In the genomic region with DNA sequence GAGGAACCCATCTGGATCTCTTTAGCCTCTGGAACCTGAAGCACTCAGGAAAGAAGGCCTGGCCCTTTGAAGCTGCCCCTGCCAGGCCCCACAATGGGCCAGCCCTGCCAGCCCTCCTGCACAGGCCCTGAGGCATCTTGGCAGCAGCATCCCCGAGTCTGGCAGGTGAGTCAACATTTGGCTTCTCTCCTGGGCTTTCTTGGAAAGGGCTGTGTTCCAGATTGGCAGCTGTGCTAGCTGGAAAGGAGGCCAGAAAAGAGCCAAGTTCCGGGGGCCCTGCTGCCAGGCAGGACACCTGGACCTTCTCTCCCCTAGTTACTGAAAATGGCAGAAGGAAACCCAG, we compare ENCODE assay signal across 8 cellular contexts.
DNase-seq lines count a peak whose midpoint lies in the region; ATAC-seq and TF ChIP-seq lines count a peak whose summit lies in the region.

No MANE protein-coding gene starts in this region.

- H3K27me3 Mint-ChIP-seq in CD4-positive, alpha-beta memory T cell, result peaks cover 1 to 2% of the 10 kb centered on the region in 2 donors

- CTCF ChIA-PET in CD4-positive, alpha-beta memory T cell (lab: Charles Lee; ENCODE audit: partially characterized antibody), result interaction anchor here (1.2 kb wide), 1 partner anchor 163 kb away, joined by 4 read pairs; no protein-coding TSS in a partner anchor

- H3K4me1 ChIP-seq in thoracic aorta (ENCODE audit: control insufficient read depth in 1 of 2, low read depth in 2 of 2), result peaks cover 10 to 30% of the 10 kb centered on the region in 2 donors
- peaks cover 9% of the 10 kb centered on the region for H3K4me1 ChIP-seq in CD4-positive, alpha-beta memory T cell (ENCODE audit: insufficient read depth, low read length)

- peaks cover 10 to 14% (median 13%) of the 10 kb centered on the region in 4 donors for H3K4me1 Mint-ChIP-seq in CD4-positive, alpha-beta memory T cell

- POLR2A ChIA-PET in CD4-positive, alpha-beta memory T cell (lab: Charles Lee; ENCODE audit: partially characterized antibody), result no interaction called here

- no peak overlapping the region for H3K4me3 Mint-ChIP-seq in CD4-positive, alpha-beta memory T cell

- H3K27ac ChIP-seq in thoracic aorta, result no peak overlapping the region
- H3K27ac ChIP-seq in CD4-positive, alpha-beta memory T cell (ENCODE audit: low read depth, low read length), result no peak overlapping the region

- DNase-seq in HPDE6-E6E7 (ENCODE audit: extremely low spot score) (peak; percentile 57), cardiac septum (ENCODE audit: low spot score) (peak; percentile 83), thoracic aorta (ENCODE audit: low spot score) (peak; percentile 33), posterior vena cava (ENCODE audit: low spot score) (no peak), inferior parietal cortex (ENCODE audit: extremely low spot score) (no peak)
- DNase-seq in stimulated activated CD4-positive, alpha-beta T cell treated with anti-CD3 and anti-CD28 coated beads, Interleukin-1b, Interleukin-23, amount 100 ng/mL, for 48 hours, result no peak
- no peak for DNase-seq in CD4-positive, alpha-beta memory T cell

- no peaks in the 10 kb centered on the region for H3K36me3 Mint-ChIP-seq in CD4-positive, alpha-beta memory T cell

- H3K36me3 ChIP-seq in thoracic aorta, result no peaks in the 10 kb centered on the region
- H3K36me3 ChIP-seq in CD4-positive, alpha-beta memory T cell (ENCODE audit: insufficient read depth, low read length), result no peaks in the 10 kb centered on the region

- peak overlapping the region in 1 of 7 donors; percentile 25 for H3K27ac Mint-ChIP-seq in CD4-positive, alpha-beta memory T cell

- no peak overlapping the region for H3K4me3 ChIP-seq in thoracic aorta
- H3K4me3 ChIP-seq in CD4-positive, alpha-beta memory T cell (ENCODE audit: low read length in 2 of 2), result no peak overlapping the region

- H3K27me3 ChIP-seq in thoracic aorta (replicated peaks; ENCODE audit: insufficient read depth), result no peaks in the 10 kb centered on the region
- H3K27me3 ChIP-seq in CD4-positive, alpha-beta memory T cell (ENCODE audit: insufficient read depth, low read length), result no peaks in the 10 kb centered on the region

- no peak for TF ChIP-seq CTCF in thoracic aorta (IDR thresholded peaks at IDR 0.05)

- no peaks in the 10 kb centered on the region for H3K9me3 ChIP-seq in thoracic aorta
- no peaks in the 10 kb centered on the region for H3K9me3 ChIP-seq in CD4-positive, alpha-beta memory T cell (ENCODE audit: control insufficient read depth in 1 of 2, low read length in 2 of 2)

- ATAC-seq in SK-N-SH treated with all-trans-retinoic acid at 6 μM for 48 hours (peak; percentile 99), thoracic aorta (ENCODE audit: insufficient number of reproducible peaks, low FRiP score, low read depth) (peak; percentile 39)

- intact Hi-C loops in cardiac septum (cut with DNase I) (loop anchor here (2.0 to 10.0 kb wide), 3 partner anchors 161 to 216 kb away; a partner anchor contains a TSS), posterior vena cava (cut with DNase I) (no loop called here)
- intact Hi-C loops in CD4-positive, alpha-beta memory T cell (cut with micrococcal nuclease), result no loop called here

- no peaks in the 10 kb centered on the region for H3K9me3 Mint-ChIP-seq in CD4-positive, alpha-beta memory T cell

TF ChIP-seq in SK-N-SH treated with all-trans-retinoic acid at 6 μM for 48 hours, 23 proteins besides CTCF, POLR2A, EP300 and RAD21:
- TF ChIP-seq ESRRG (CRISPR knock-in tag; IDR thresholded peaks at IDR 0.05) (no peak), ISL1 (CRISPR knock-in tag; IDR thresholded peaks at IDR 0.05) (peak; percentile 68), BACH2 (CRISPR knock-in tag; IDR thresholded peaks at IDR 0.05; ENCODE audit: borderline replicate concordance) (no peak), SNAI2 (CRISPR knock-in tag; IDR thresholded peaks at IDR 0.05) (no peak; the same call in 1 of the 2 replicates), RARB (CRISPR knock-in tag; IDR thresholded peaks at IDR 0.05) (no peak), ZFP30 (CRISPR knock-in tag; IDR thresholded peaks at IDR 0.05) (no peak), TOX (CRISPR knock-in tag; IDR thresholded peaks at IDR 0.05; ENCODE audit: borderline replicate concordance) (no peak), TCF4 (CRISPR knock-in tag; IDR thresholded peaks at IDR 0.05; ENCODE audit: borderline replicate concordance) (peak; percentile 89; the same call in 1 of the 2 replicates)
- TF ChIP-seq, protein P1, sequence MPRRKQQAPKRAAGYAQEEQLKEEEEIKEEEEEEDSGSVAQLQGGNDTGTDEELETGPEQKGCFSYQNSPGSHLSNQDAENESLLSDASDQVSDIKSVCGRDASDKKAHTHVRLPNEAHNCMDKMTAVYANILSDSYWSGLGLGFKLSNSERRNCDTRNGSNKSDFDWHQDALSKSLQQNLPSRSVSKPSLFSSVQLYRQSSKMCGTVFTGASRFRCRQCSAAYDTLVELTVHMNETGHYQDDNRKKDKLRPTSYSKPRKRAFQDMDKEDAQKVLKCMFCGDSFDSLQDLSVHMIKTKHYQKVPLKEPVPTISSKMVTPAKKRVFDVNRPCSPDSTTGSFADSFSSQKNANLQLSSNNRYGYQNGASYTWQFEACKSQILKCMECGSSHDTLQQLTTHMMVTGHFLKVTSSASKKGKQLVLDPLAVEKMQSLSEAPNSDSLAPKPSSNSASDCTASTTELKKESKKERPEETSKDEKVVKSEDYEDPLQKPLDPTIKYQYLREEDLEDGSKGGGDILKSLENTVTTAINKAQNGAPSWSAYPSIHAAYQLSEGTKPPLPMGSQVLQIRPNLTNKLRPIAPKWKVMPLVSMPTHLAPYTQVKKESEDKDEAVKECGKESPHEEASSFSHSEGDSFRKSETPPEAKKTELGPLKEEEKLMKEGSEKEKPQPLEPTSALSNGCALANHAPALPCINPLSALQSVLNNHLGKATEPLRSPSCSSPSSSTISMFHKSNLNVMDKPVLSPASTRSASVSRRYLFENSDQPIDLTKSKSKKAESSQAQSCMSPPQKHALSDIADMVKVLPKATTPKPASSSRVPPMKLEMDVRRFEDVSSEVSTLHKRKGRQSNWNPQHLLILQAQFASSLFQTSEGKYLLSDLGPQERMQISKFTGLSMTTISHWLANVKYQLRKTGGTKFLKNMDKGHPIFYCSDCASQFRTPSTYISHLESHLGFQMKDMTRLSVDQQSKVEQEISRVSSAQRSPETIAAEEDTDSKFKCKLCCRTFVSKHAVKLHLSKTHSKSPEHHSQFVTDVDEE (CRISPR knock-in tag; IDR thresholded peaks at IDR 0.05), result peak; percentile 93
- TF ChIP-seq, protein P2, sequence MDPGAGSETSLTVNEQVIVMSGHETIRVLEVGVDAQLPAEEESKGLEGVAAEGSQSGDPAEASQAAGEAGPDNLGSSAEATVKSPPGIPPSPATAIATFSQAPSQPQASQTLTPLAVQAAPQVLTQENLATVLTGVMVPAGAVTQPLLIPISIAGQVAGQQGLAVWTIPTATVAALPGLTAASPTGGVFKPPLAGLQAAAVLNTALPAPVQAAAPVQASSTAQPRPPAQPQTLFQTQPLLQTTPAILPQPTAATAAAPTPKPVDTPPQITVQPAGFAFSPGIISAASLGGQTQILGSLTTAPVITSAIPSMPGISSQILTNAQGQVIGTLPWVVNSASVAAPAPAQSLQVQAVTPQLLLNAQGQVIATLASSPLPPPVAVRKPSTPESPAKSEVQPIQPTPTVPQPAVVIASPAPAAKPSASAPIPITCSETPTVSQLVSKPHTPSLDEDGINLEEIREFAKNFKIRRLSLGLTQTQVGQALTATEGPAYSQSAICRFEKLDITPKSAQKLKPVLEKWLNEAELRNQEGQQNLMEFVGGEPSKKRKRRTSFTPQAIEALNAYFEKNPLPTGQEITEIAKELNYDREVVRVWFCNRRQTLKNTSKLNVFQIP (CRISPR knock-in tag; IDR thresholded peaks at IDR 0.05; ENCODE audit: borderline replicate concordance, low read depth), result no peak
- TF ChIP-seq, protein P3, sequence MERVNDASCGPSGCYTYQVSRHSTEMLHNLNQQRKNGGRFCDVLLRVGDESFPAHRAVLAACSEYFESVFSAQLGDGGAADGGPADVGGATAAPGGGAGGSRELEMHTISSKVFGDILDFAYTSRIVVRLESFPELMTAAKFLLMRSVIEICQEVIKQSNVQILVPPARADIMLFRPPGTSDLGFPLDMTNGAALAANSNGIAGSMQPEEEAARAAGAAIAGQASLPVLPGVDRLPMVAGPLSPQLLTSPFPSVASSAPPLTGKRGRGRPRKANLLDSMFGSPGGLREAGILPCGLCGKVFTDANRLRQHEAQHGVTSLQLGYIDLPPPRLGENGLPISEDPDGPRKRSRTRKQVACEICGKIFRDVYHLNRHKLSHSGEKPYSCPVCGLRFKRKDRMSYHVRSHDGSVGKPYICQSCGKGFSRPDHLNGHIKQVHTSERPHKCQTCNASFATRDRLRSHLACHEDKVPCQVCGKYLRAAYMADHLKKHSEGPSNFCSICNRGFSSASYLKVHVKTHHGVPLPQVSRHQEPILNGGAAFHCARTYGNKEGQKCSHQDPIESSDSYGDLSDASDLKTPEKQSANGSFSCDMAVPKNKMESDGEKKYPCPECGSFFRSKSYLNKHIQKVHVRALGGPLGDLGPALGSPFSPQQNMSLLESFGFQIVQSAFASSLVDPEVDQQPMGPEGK (CRISPR knock-in tag; IDR thresholded peaks at IDR 0.05; ENCODE audit: borderline replicate concordance), result no peak
- TF ChIP-seq, protein P4, sequence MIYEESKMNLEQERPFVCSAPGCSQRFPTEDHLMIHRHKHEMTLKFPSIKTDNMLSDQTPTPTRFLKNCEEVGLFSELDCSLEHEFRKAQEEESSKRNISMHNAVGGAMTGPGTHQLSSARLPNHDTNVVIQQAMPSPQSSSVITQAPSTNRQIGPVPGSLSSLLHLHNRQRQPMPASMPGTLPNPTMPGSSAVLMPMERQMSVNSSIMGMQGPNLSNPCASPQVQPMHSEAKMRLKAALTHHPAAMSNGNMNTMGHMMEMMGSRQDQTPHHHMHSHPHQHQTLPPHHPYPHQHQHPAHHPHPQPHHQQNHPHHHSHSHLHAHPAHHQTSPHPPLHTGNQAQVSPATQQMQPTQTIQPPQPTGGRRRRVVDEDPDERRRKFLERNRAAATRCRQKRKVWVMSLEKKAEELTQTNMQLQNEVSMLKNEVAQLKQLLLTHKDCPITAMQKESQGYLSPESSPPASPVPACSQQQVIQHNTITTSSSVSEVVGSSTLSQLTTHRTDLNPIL (CRISPR knock-in tag; IDR thresholded peaks at IDR 0.05; ENCODE audit: low read depth), result peak; percentile 41; the same call in 1 of the 2 replicates

Comparison
In these comparisons a context has a peak if more than half of its experiments do, and no peak if none do; other contexts are left out.
1. DNase-seq: peak in HPDE6-E6E7 (single experiment), cardiac septum (single experiment) and thoracic aorta (single experiment); none in stimulated activated CD4-positive, alpha-beta T cell treated with anti-CD3 and anti-CD28 coated beads, Interleukin-1b, Interleukin-23, amount 100 ng/mL, for 48 hours (single experiment), CD4-positive, alpha-beta memory T cell (0 of 5), posterior vena cava (single experiment) and inferior parietal cortex (single experiment).